Comparison of ENCODE assay signal across 1 cellular context in genomic region chr1:19391596-19391981, GRCh38.
TF ChIP-seq lines count a peak whose summit lies in the region.

No MANE protein-coding gene starts in this region.

TF ChIP-seq in GM23338, 12 proteins besides CTCF, POLR2A, EP300 and RAD21 (continued from another document):
- TF ChIP-seq REST (IDR thresholded peaks at IDR 0.05; ENCODE audit: unreplicated experiment), result no peak
- TF ChIP-seq NANOG (IDR thresholded peaks at IDR 0.05; ENCODE audit: borderline replicate concordance), result no peak
- no peak for TF ChIP-seq EZH2phosphoT487 (IDR thresholded peaks at IDR 0.05; ENCODE audit: unreplicated experiment)
